Comparison of ENCODE assay signal across 8 cellular contexts in genomic region chr4:128427832-128428366, GRCh38.
DNase-seq lines count a peak whose midpoint lies in the region; ATAC-seq, FAIRE-seq and TF ChIP-seq lines count a peak whose summit lies in the region.

No MANE protein-coding gene starts in this region.

- H3K4me2 ChIP-seq in H9 (ENCODE audit: insufficient read depth, insufficient read length, low read length) = no peak overlapping the region

- no peak overlapping the region for H2AK5ac ChIP-seq in H9 (ENCODE audit: insufficient read length, low read length)

- H3K36me3 ChIP-seq in bronchial epithelial cell (ENCODE audit: control insufficient read depth, insufficient read depth, low read length) = no peaks in the 10 kb centered on the region

- no CpG with 5 or more reads among the region's 5 CpGs for WGBS in H9 (ENCODE audit: extremely low coverage, insufficient read length, low lambda C conversion rate)

- no peak for FAIRE-seq in bronchial epithelial cell (lab: Jason Lieb, UNC)

- no peaks in the 10 kb centered on the region for H3K27me3 Mint-ChIP-seq in H9 (ENCODE audit: low read depth)

- H3K23ac ChIP-seq in H9 (ENCODE audit: insufficient read length, low read depth, low read length) = no peak overlapping the region

- H3K56ac ChIP-seq in H9 (ENCODE audit: insufficient read length, low read depth, low read length) = no peak overlapping the region

- H3K4me1 ChIP-seq in H9 (ENCODE audit: insufficient read depth, low read length) = no peaks in the 10 kb centered on the region

- H4K20me1 ChIP-seq in H9 (ENCODE audit: control insufficient read depth, insufficient read depth, insufficient read length) = no peaks in the 10 kb centered on the region

- peak overlapping the region; percentile 15 for H3K4me3 ChIP-seq in bronchial epithelial cell (ENCODE audit: low read depth, low read length)

- DNase-seq in H9 (no peak), NCI-H446 treated with DMSO at 0.1 percent for 48 hours (lab: John Stamatoyannopoulos, UW) (peak; percentile 47), bronchial epithelial cell (ENCODE audit: low read depth) (peak; percentile 86), myocyte (ENCODE audit: low read depth) (peak; percentile 74), GM19240 (ENCODE audit: insufficient read length, low spot score) (no peak)
- no peak for DNase-seq in stimulated activated CD4-positive, alpha-beta T cell treated with anti-CD3 and anti-CD28 coated beads, Interleukin-12 subunit alpha, Interleukin-12 subunit beta, amount 100 ng/mL, for 4 hours

- H3K27me3 ChIP-seq in H9 (ENCODE audit: insufficient read depth, low read length) (no peaks in the 10 kb centered on the region), bronchial epithelial cell (ENCODE audit: control insufficient read depth, insufficient read depth, low read length) (no peaks in the 10 kb centered on the region)

- H4K91ac ChIP-seq in H9 (ENCODE audit: insufficient read length, low read depth, low read length) = no peak overlapping the region

- H3K23me2 ChIP-seq in H9 (ENCODE audit: insufficient read length, low read depth, low read length, poor library complexity, severe bottlenecking) = no peaks in the 10 kb centered on the region

- peaks cover 0 to 10% (median 5%) of the 10 kb centered on the region in 3 experiments; a peak in 4 of 7 replicates for H3K36me3 Mint-ChIP-seq in H9 (ENCODE audit: insufficient read depth in 1 of 3, low read depth in 3 of 3)

- peak; percentile 36; the same call in 2 of the 3 replicates for TF ChIP-seq CTCF in H9 (conservative IDR thresholded peaks at IDR 0.05)
- TF ChIP-seq CTCF in bronchial epithelial cell (IDR thresholded peaks at IDR 0.05; ENCODE audit: insufficient read depth, low read length, severe bottlenecking) = peak; percentile 61

- no peak overlapping the region for H2BK5ac ChIP-seq in H9 (ENCODE audit: insufficient read length, low read length)

- H2BK20ac ChIP-seq in H9 (ENCODE audit: low read depth, low read length, poor library complexity, severe bottlenecking) = no peak overlapping the region

- no peaks in the 10 kb centered on the region for H3K79me1 ChIP-seq in H9 (ENCODE audit: insufficient read depth, low read depth, low read length, poor library complexity, severe bottlenecking)

- no peak overlapping the region for H3K4me3 Mint-ChIP-seq in H9

- no peak overlapping the region for H2BK120ac ChIP-seq in H9 (ENCODE audit: low read depth, low read length, poor library complexity, severe bottlenecking)

- no peak overlapping the region for H3K4ac ChIP-seq in H9 (ENCODE audit: low read depth, low read length)

- no peak overlapping the region for H4K5ac ChIP-seq in H9 (ENCODE audit: insufficient read length, low read depth, low read length)

- H3K14ac ChIP-seq in H9 (ENCODE audit: insufficient read depth, low read length) = no peak overlapping the region

- ATAC-seq in HG03139 (IDR thresholded peaks at IDR 0.05; ENCODE audit: unreplicated experiment) (no peak), GM21526 (IDR thresholded peaks at IDR 0.05; ENCODE audit: low FRiP score, unreplicated experiment) (no peak)

- no peak overlapping the region for H2BK15ac ChIP-seq in H9 (ENCODE audit: low read depth, low read length)

- H3K9me3 ChIP-seq in H9 (ENCODE audit: control insufficient read depth, low read depth, low read length) = no peaks in the 10 kb centered on the region

- H4K8ac ChIP-seq in H9 (replicated peaks; ENCODE audit: insufficient read length, low read depth, low read length) = no peak overlapping the region

- H3K9ac ChIP-seq in H9 (ENCODE audit: extremely low read depth, insufficient read length, low read length) = no peak overlapping the region

- H3K79me2 ChIP-seq in H9 (ENCODE audit: insufficient read depth, low read length) = no peaks in the 10 kb centered on the region

- no peak overlapping the region for H3K27ac ChIP-seq in H9 (ENCODE audit: insufficient read length, low read depth, low read length)

- no peak overlapping the region for H3T11ph ChIP-seq in H9 (ENCODE audit: low read length)

- H3K27ac Mint-ChIP-seq in H9 = no peak overlapping the region

- no peaks in the 10 kb centered on the region for H3K4me1 Mint-ChIP-seq in H9

- no peak overlapping the region for H2BK12ac ChIP-seq in H9 (ENCODE audit: insufficient read length, low read depth, low read length)

- H2AFZ ChIP-seq in H9 (ENCODE audit: low read length) = no peak overlapping the region

- no peak overlapping the region for H3K18ac ChIP-seq in H9 (ENCODE audit: insufficient read length, low read depth, low read length)

- H3K9me3 Mint-ChIP-seq in H9 = peaks cover 10 to 12% of the 10 kb centered on the region in 2 experiments; a peak in 4 of 5 replicates

Comparison
In these comparisons a context has a peak if more than half of its experiments do, and no peak if none do; other contexts are left out.
1. DNase-seq: peak in NCI-H446 treated with DMSO at 0.1 percent for 48 hours (single experiment), bronchial epithelial cell (single experiment) and myocyte (single experiment); none in H9 (single experiment), stimulated activated CD4-positive, alpha-beta T cell treated with anti-CD3 and anti-CD28 coated beads, Interleukin-12 subunit alpha, Interleukin-12 subunit beta, amount 100 ng/mL, for 4 hours (single experiment) and GM19240 (single experiment).